ENCODE assay signal across 8 cellular contexts in genomic region chr14:106844608-106845285, GRCh38.
DNase-seq lines count a peak whose midpoint lies in the region; ATAC-seq, FAIRE-seq and TF ChIP-seq lines count a peak whose summit lies in the region.

No MANE protein-coding gene starts in this region.

- H3K27me3 ChIP-seq in GM12878 (replicated peaks in 1 of 2; ENCODE audit: control insufficient read depth in 2 of 2, insufficient read depth in 2 of 2, low read length in 1 of 2) (no peaks in the 10 kb centered on the region), mononuclear cell (ENCODE audit: insufficient read depth, low read length) (no peaks in the 10 kb centered on the region), stomach (peaks cover 0 to 11% (median 0%) of the 10 kb centered on the region in 3 donors), foreskin keratinocyte (no peaks in the 10 kb centered on the region)

- peak; percentile 77 for TF ChIP-seq POLR2A in GM12878 (IDR thresholded peaks at IDR 0.05; ENCODE audit: low read depth, low read length)
- no peak for TF ChIP-seq POLR2A in stomach (IDR thresholded peaks at IDR 0.05)

- peak overlapping the region; percentile 80 for H3K4me2 ChIP-seq in GM12878 (ENCODE audit: control insufficient read depth, insufficient read depth)

- no peak for TF ChIP-seq RAD21 in GM12878 (IDR thresholded peaks at IDR 0.05; ENCODE audit: insufficient read depth, low read depth, low read length)

- H3K79me2 ChIP-seq in GM12878 (ENCODE audit: control insufficient read depth, insufficient read depth, low read length), result peaks cover 3% of the 10 kb centered on the region; the same call in 1 of the 2 replicates

- BruUV-seq in GM12878 (replicated peaks; lab: Mats Ljungman, UMichigan), result no TSS peak

- 2% methylated on average over 56 of the region's 56 CpGs for WGBS in GM12878 (ENCODE audit: insufficient coverage, insufficient replicate concordance, low lambda C conversion rate, missing lambda C conversion rate)
- WGBS in stomach, 5 donors, result 33 to 58% (median 47%) methylated on average over 38 to 56 of the region's 56 CpGs

- in situ Hi-C loops in GM12878 (cut with MboI), result no loop called here

- intact Hi-C loops in GM12878 (cut with micrococcal nuclease; ENCODE audit: unreplicated experiment) (no loop called here), stomach (cut with DNase I; ENCODE audit: low total_unique reads) (no loop called here)

- SMC1A ChIA-PET in GM12878 (lab: Charles Lee; ENCODE audit: uncharacterized antibody, unreplicated experiment), result interaction anchor here (0.9 to 16.0 kb wide), 5 partner anchors 11 to 31 kb away, joined by 3 to 244 read pairs (median 4); no protein-coding TSS in a partner anchor

- FAIRE-seq in GM12878 (lab: Jason Lieb, UNC), result no peak

- no peaks in the 10 kb centered on the region for H3K9me3 ChIP-seq in GM12878 (replicated peaks; ENCODE audit: control insufficient read depth, insufficient read depth, low read length)
- H3K9me3 ChIP-seq in mononuclear cell (ENCODE audit: low read depth, low read length), result no peaks in the 10 kb centered on the region
- H3K9me3 ChIP-seq in stomach, result no peaks in the 10 kb centered on the region

- RAD21 ChIA-PET in GM12878 (lab: Charles Lee; ENCODE audit: unreplicated experiment), result interaction anchor here (1.2 to 9.3 kb wide), 2 partner anchors 14 to 28 kb away, joined by 7 to 119 read pairs; no protein-coding TSS in a partner anchor

- DNase-seq in NCI-H1436 (lab: John Stamatoyannopoulos, UW), result peak; percentile 40
- no peak for DNase-seq in NCI-H1436 treated with DMSO at 0.1 percent for 48 hours (lab: John Stamatoyannopoulos, UW)
- DNase-seq in HPDE6-E6E7 (ENCODE audit: extremely low spot score), result peak; percentile 43
- peak in 4 of 5 experiments; percentile 27 to 82 (median 64) for DNase-seq in T-helper 2 cell
- no peak for DNase-seq in GM12878 (ENCODE audit: low read depth, low spot score)
- peak; percentile 64 for DNase-seq in stomach
- no peak for DNase-seq in foreskin keratinocyte

- ATAC-seq in GM12878, result peak; percentile 71
- ATAC-seq in foreskin keratinocyte, result no peak

- H3K27ac ChIP-seq in GM12878 (ENCODE audit: control insufficient read depth, insufficient read depth), result peak overlapping the region; percentile 88
- peak overlapping the region; percentile 77 to 95 (median 83) for H3K27ac ChIP-seq in stomach
- H3K27ac ChIP-seq in foreskin keratinocyte, result no peak overlapping the region

- H2AFZ ChIP-seq in GM12878 (ENCODE audit: control insufficient read depth, low read depth, low read length), result peak overlapping the region; percentile 88

- no peaks in the 10 kb centered on the region for H4K20me1 ChIP-seq in GM12878 (ENCODE audit: control insufficient read depth, insufficient read depth)

- H3K4me1 ChIP-seq in GM12878 (ENCODE audit: control insufficient read depth, insufficient read depth, low read length) (peaks cover 30% of the 10 kb centered on the region), mononuclear cell (ENCODE audit: insufficient read depth, low read length) (peaks cover 41% of the 10 kb centered on the region), stomach (peaks cover 14 to 41% (median 25%) of the 10 kb centered on the region in 4 donors), foreskin keratinocyte (no peaks in the 10 kb centered on the region)

- H3K9ac ChIP-seq in GM12878 (ENCODE audit: control insufficient read depth, insufficient read depth, low read length), result peak overlapping the region; percentile 86

- H3K4me3 ChIP-seq in GM12878 (peak overlapping the region; percentile 80), mononuclear cell (ENCODE audit: low read length) (peak overlapping the region; percentile 93), stomach (peak overlapping the region; percentile 38 to 50 (median 44))

- TF ChIP-seq CTCF in GM12878 (IDR thresholded peaks at IDR 0.05 in 2 of 3, conservative IDR thresholded peaks at IDR 0.05 in 1 of 3; ENCODE audit: control insufficient read depth in 2 of 3, extremely low read depth in 1 of 3, insufficient read depth in 1 of 3, low read depth in 3 of 3, low read length in 3 of 3) (no peak), stomach (IDR thresholded peaks at IDR 0.05) (no peak), foreskin keratinocyte (conservative IDR thresholded peaks at IDR 0.05) (no peak)

- H3K36me3 ChIP-seq in GM12878 (ENCODE audit: control insufficient read depth in 2 of 2, insufficient read depth in 2 of 2, low read length in 1 of 2) (no peaks in the 10 kb centered on the region), stomach (no peaks in the 10 kb centered on the region)

- TF ChIP-seq EP300 in GM12878 (IDR thresholded peaks at IDR 0.05; ENCODE audit: borderline replicate concordance in 1 of 2, control insufficient read depth in 1 of 2, low read depth in 2 of 2, low read length in 2 of 2) (peak in 1 of 2 experiments; percentile 16; a peak in 1 of 4 replicates), stomach (IDR thresholded peaks at IDR 0.05) (no peak)

- CTCF ChIA-PET in GM12878 (lab: Yijun Ruan, JAX), result interaction anchor here (0.8 to 17.9 kb wide), 10 partner anchors 8 to 182 kb away, joined by 3 to 605 read pairs (median 4); no protein-coding TSS in a partner anchor

- POLR2A ChIA-PET in GM12878 (lab: Charles Lee), result interaction anchor here (1.3 to 1.4 kb wide), 2 partner anchors 28 kb away, joined by 3 to 8 read pairs; no protein-coding TSS in a partner anchor

TF ChIP-seq in GM12878, 131 proteins besides CTCF, POLR2A, EP300 and RAD21 (continues in another document):
- no peak for TF ChIP-seq CHD4 (IDR thresholded peaks at IDR 0.05)
- TF ChIP-seq HCFC1 (IDR thresholded peaks at IDR 0.05; ENCODE audit: low read length), result no peak
- TF ChIP-seq, protein P1, sequence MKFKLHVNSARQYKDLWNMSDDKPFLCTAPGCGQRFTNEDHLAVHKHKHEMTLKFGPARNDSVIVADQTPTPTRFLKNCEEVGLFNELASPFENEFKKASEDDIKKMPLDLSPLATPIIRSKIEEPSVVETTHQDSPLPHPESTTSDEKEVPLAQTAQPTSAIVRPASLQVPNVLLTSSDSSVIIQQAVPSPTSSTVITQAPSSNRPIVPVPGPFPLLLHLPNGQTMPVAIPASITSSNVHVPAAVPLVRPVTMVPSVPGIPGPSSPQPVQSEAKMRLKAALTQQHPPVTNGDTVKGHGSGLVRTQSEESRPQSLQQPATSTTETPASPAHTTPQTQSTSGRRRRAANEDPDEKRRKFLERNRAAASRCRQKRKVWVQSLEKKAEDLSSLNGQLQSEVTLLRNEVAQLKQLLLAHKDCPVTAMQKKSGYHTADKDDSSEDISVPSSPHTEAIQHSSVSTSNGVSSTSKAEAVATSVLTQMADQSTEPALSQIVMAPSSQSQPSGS (IDR thresholded peaks at IDR 0.05; ENCODE audit: low read length), result no peak
- TF ChIP-seq, protein P2, sequence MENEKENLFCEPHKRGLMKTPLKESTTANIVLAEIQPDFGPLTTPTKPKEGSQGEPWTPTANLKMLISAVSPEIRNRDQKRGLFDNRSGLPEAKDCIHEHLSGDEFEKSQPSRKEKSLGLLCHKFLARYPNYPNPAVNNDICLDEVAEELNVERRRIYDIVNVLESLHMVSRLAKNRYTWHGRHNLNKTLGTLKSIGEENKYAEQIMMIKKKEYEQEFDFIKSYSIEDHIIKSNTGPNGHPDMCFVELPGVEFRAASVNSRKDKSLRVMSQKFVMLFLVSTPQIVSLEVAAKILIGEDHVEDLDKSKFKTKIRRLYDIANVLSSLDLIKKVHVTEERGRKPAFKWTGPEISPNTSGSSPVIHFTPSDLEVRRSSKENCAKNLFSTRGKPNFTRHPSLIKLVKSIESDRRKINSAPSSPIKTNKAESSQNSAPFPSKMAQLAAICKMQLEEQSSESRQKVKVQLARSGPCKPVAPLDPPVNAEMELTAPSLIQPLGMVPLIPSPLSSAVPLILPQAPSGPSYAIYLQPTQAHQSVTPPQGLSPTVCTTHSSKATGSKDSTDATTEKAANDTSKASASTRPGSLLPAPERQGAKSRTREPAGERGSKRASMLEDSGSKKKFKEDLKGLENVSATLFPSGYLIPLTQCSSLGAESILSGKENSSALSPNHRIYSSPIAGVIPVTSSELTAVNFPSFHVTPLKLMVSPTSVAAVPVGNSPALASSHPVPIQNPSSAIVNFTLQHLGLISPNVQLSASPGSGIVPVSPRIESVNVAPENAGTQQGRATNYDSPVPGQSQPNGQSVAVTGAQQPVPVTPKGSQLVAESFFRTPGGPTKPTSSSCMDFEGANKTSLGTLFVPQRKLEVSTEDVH (IDR thresholded peaks at IDR 0.05; ENCODE audit: low read depth, partially characterized antibody), result no peak
- no peak for TF ChIP-seq SMC3 (IDR thresholded peaks at IDR 0.05; ENCODE audit: borderline replicate concordance, low read length)
- no peak for TF ChIP-seq MYC (IDR thresholded peaks at IDR 0.05; ENCODE audit: insufficient read depth, insufficient read length, insufficient replicate concordance, low read length, severe bottlenecking)
- TF ChIP-seq HDAC6 (IDR thresholded peaks at IDR 0.05; ENCODE audit: unreplicated experiment), result no peak
- no peak for TF ChIP-seq ZNF384 (IDR thresholded peaks at IDR 0.05; ENCODE audit: borderline replicate concordance, low read depth, low read length)
- peak; percentile 47; the same call in 1 of the 2 replicates for TF ChIP-seq MTA2 (IDR thresholded peaks at IDR 0.05; ENCODE audit: low read depth)

Comparison
In these comparisons a context has a peak if more than half of its experiments do, and no peak if none do; other contexts are left out.
1. DNase-seq: peak in NCI-H1436 (single experiment), HPDE6-E6E7 (single experiment), T-helper 2 cell (4 of 5) and stomach (single experiment); none in NCI-H1436 treated with DMSO at 0.1 percent for 48 hours (single experiment), GM12878 (single experiment) and foreskin keratinocyte (0 of 2).
2. Peak in every context shown above with its lines, with median percentiles within 50 percentile points of each other: H3K4me3 ChIP-seq.